Comparison of ENCODE assay signal across 17 cellular contexts in the genomic region with DNA sequence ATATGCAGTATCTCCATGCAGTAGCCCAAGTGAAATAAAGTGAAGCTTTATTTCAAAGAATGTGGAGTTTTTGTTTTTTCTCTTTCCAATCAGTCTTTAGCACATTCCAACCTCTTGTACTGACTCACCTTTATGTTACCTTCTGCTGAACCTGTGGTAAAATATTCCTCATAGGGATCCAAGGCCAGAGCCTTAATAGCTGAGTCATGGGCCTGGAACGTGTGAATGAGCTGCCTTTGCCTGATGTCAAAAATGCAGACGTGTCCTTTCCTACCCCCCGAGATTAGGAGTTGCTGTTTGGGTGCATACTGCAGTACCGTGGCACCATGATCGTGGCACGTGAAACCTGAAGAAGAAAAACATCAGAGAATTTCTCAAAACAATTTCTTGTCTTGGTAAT.
DNase-seq lines count a peak whose midpoint lies in the region; ATAC-seq and TF ChIP-seq lines count a peak whose summit lies in the region.
"Had no signal": no experiment of that assay in that cellular context is flagged by ENCODE, and none has a peak within 500 bp of the region (broad histone marks: within the 10 kb centered on the region; RNA-seq: fewer than 3 reads in every experiment).

No MANE protein-coding gene starts in this region.

- H3K4me3 Mint-ChIP-seq in Calu3 (ENCODE audit: low read depth, unreplicated experiment) = peak overlapping the region; percentile 21
- H3K4me3 Mint-ChIP-seq: activated CD8-positive, alpha-beta T cell treated with anti-CD3 and anti-CD28 coated beads, Interleukin-2, amount 10 ng/mL, durations not matched to agents 7 days and 5 days had no signal

- intact Hi-C loops in Calu3 (cut with micrococcal nuclease; ENCODE audit: unreplicated experiment) (loop anchor here (2.0 to 5.0 kb wide), 2 partner anchors 45 to 68 kb away; no protein-coding TSS in a partner anchor), body of pancreas (cut with DNase I) (no loop called here)

- H3K36me3 Mint-ChIP-seq in Calu3 (ENCODE audit: insufficient read depth, unreplicated experiment) = no peaks in the 10 kb centered on the region

- H3K27me3 Mint-ChIP-seq in Calu3 (ENCODE audit: unreplicated experiment) = no peaks in the 10 kb centered on the region

- H3K27ac ChIP-seq in HUES6 (ENCODE audit: low read depth, low read length) (peak overlapping the region; percentile 2; the same call in 1 of the 2 replicates), body of pancreas (peak overlapping the region in 2 of 4 donors; percentile 41 to 58)
- H3K27ac ChIP-seq: ovary, WERI-Rb-1 had no signal

- BruUV-seq in Calu3 (replicated peaks; lab: Mats Ljungman, UMichigan) = no TSS peak

- H3K36me3 ChIP-seq in HUES6 (ENCODE audit: control insufficient read depth, insufficient read depth, low read length) (peaks cover 11% of the 10 kb centered on the region), body of pancreas (replicated peaks in 1 of 2; ENCODE audit: insufficient read depth in 1 of 2, low read depth in 2 of 2) (peaks cover 0 to 2% of the 10 kb centered on the region in 2 donors)
- H3K36me3 ChIP-seq: ovary had no signal

- H3K4me3 ChIP-seq in HUES6 (ENCODE audit: low read depth, low read length) (no peak overlapping the region), body of pancreas (no peak overlapping the region)
- H3K4me3 ChIP-seq: ovary had no signal

- H3K4me1 ChIP-seq in HUES6 (ENCODE audit: control insufficient read depth, insufficient read depth, low read length) (peaks cover 6% of the 10 kb centered on the region; the same call in 1 of the 2 replicates), body of pancreas (peaks cover 4% of the 10 kb centered on the region)

- TF ChIP-seq POLR2A in body of pancreas (IDR thresholded peaks at IDR 0.05) = no peak

- H3K9me3 Mint-ChIP-seq in Calu3 (ENCODE audit: low read depth, unreplicated experiment) = peaks cover 2% of the 10 kb centered on the region

- H3K27ac Mint-ChIP-seq in Calu3 (ENCODE audit: unreplicated experiment) = no peak overlapping the region
- H3K27ac Mint-ChIP-seq: activated CD8-positive, alpha-beta T cell treated with anti-CD3 and anti-CD28 coated beads, Interleukin-2, amount 10 ng/mL, durations not matched to agents 7 days and 5 days had no signal

- WGBS in body of pancreas, 2 donors = 58 to 65% methylated on average over 6 of the region's 6 CpGs

- H3K9ac ChIP-seq in HUES6 (ENCODE audit: low read length) = no peak overlapping the region

- TF ChIP-seq CTCF in Calu3 (IDR thresholded peaks at IDR 0.05; ENCODE audit: unreplicated experiment) (no peak), body of pancreas (IDR thresholded peaks at IDR 0.05) (no peak)

- CTCF ChIA-PET in Calu3 (lab: Charles Lee) = interaction anchor here (0.8 to 1.3 kb wide), 3 partner anchors 10 to 48 kb away, joined by 3 to 5 read pairs (median 3); no protein-coding TSS in a partner anchor

- H3K4me1 Mint-ChIP-seq in Calu3 (ENCODE audit: low read depth, unreplicated experiment) = peaks cover 46% of the 10 kb centered on the region

- H3K9me3 ChIP-seq in HUES6 (ENCODE audit: control insufficient read depth, insufficient read depth, low read depth, low read length) (no peaks in the 10 kb centered on the region), body of pancreas (no peaks in the 10 kb centered on the region)
- H3K9me3 ChIP-seq: ovary had no signal

- no peaks in the 10 kb centered on the region for H3K27me3 ChIP-seq in HUES6 (ENCODE audit: control insufficient read depth, insufficient read depth, low read length)
- H3K27me3 ChIP-seq in body of pancreas = no peaks in the 10 kb centered on the region
- H3K27me3 ChIP-seq: ovary had no signal

- DNase-seq in Calu3 (peak; percentile 64), body of pancreas (peak; percentile 14 to 38 (median 16)), kidney tubule cell (ENCODE audit: low spot score) (peak; percentile 92), AG08396 (ENCODE audit: low spot score) (no peak)
- no peak for DNase-seq in activated T-cell treated with anti-CD3 and anti-CD28 coated beads, Interleukin-2, amount 50 U/mL, for 1 hour
- DNase-seq: activated CD8-positive, alpha-beta T cell treated with anti-CD3 and anti-CD28 coated beads, Interleukin-2, amount 10 ng/mL, durations not matched to agents 7 days and 5 days; amniotic stem cell; foreskin fibroblast; Kasumi-1; NCI-H1417 treated with DMSO at 0.1 percent for 48 hours; NCI-H2227 treated with DMSO at 0.1 percent for 48 hours; ovary; T-helper 1 cell; WERI-Rb-1 had no signal

- ATAC-seq in body of pancreas (peak; percentile 87), HG02763 (IDR thresholded peaks at IDR 0.05; ENCODE audit: unreplicated experiment) (no peak), HG03469 (IDR thresholded peaks at IDR 0.05; ENCODE audit: unreplicated experiment) (no peak)
- ATAC-seq: activated CD8-positive, alpha-beta T cell treated with anti-CD3 and anti-CD28 coated beads, Interleukin-2, amount 10 ng/mL, durations not matched to agents 7 days and 5 days had no signal

Comparison
In these comparisons a context has a peak if more than half of its experiments do, and no peak if none do; other contexts are left out.
1. DNase-seq: peak in Calu3 (single experiment), body of pancreas (4 of 4) and kidney tubule cell (single experiment); none in activated T-cell treated with anti-CD3 and anti-CD28 coated beads, Interleukin-2, amount 50 U/mL, for 1 hour (single experiment) and AG08396 (single experiment).